ENCODE assay signal across 8 cellular contexts in genomic region chr1:224616761-224617409, GRCh38. TPM values are rescaled to one million over a fixed set of nuclear protein-coding genes. Genes with fewer than 3 reads are reported as not detected.
DNase-seq lines count a peak whose midpoint lies in the region; ATAC-seq and TF ChIP-seq lines count a peak whose summit lies in the region.

No MANE protein-coding gene starts in this region.

- H3K36me3 Mint-ChIP-seq in CD4-positive, alpha-beta T cell (ENCODE audit: low read depth): no peaks in the 10 kb centered on the region
- peaks cover 2% of the 10 kb centered on the region for H3K36me3 Mint-ChIP-seq in neural crest cell (ENCODE audit: low read depth)

- intact Hi-C loops in CD4-positive, alpha-beta T cell (cut with DNase I, micrococcal nuclease): no loop called here

- POLR2A ChIA-PET in CD4-positive, alpha-beta T cell (lab: Charles Lee): interaction anchor here (1.0 kb wide), 1 partner anchor 27 kb away, joined by 3 read pairs; no protein-coding TSS in a partner anchor

- TF ChIP-seq CTCF in CD4-positive, alpha-beta T cell (IDR thresholded peaks at IDR 0.05): no peak
- TF ChIP-seq CTCF in LNCaP clone FGC (IDR thresholded peaks at IDR 0.05; ENCODE audit: control insufficient read depth, extremely low read depth, insufficient read depth) (no peak), choroid plexus epithelial cell (conservative IDR thresholded peaks at IDR 0.05; ENCODE audit: low read depth, low read length) (no peak), neural crest cell (conservative IDR thresholded peaks at IDR 0.05) (no peak)

- CTCF ChIA-PET in CD4-positive, alpha-beta T cell (lab: Charles Lee): no interaction called here

- peaks cover 40% of the 10 kb centered on the region for H3K4me1 Mint-ChIP-seq in CD4-positive, alpha-beta T cell (ENCODE audit: low read depth)
- peaks cover 16% of the 10 kb centered on the region for H3K4me1 Mint-ChIP-seq in neural crest cell

- H3K4me3 Mint-ChIP-seq in CD4-positive, alpha-beta T cell: peak overlapping the region; percentile 70
- peak overlapping the region; percentile 84 for H3K4me3 Mint-ChIP-seq in neural crest cell

- peaks cover 6% of the 10 kb centered on the region for H3K9me3 Mint-ChIP-seq in CD4-positive, alpha-beta T cell
- peaks cover 6% of the 10 kb centered on the region for H3K9me3 Mint-ChIP-seq in neural crest cell

- no peak for DNase-seq in CD4-positive, alpha-beta T cell
- DNase-seq in LNCaP clone FGC (ENCODE audit: low read depth) (no peak), choroid plexus epithelial cell (ENCODE audit: low read depth) (no peak), neural crest cell (ENCODE audit: low read depth, low spot score) (peak; percentile 16), HuH-7 (ENCODE audit: low spot score) (no peak), kidney glomerular epithelial cell (lab: John Stamatoyannopoulos, UW) (no peak), SKM-1 (lab: John Stamatoyannopoulos, UW; ENCODE audit: unreplicated experiment) (no peak), KG1 (lab: John Stamatoyannopoulos, UW) (no peak)

- no peak overlapping the region for H3K27ac ChIP-seq in CD4-positive, alpha-beta T cell (ENCODE audit: low read depth, low read length)

- peak; percentile 41 for ATAC-seq in CD4-positive, alpha-beta T cell (ENCODE audit: poor library complexity)

- no peak overlapping the region for H3K27ac Mint-ChIP-seq in CD4-positive, alpha-beta T cell
- H3K27ac Mint-ChIP-seq in neural crest cell (ENCODE audit: unreplicated experiment): no peak overlapping the region

- no peaks in the 10 kb centered on the region for H3K9me3 ChIP-seq in CD4-positive, alpha-beta T cell (ENCODE audit: control insufficient read depth, low read length)

- H3K27me3 ChIP-seq in CD4-positive, alpha-beta T cell (ENCODE audit: control insufficient read depth, insufficient read depth, low read length): peaks cover 63% of the 10 kb centered on the region

- H3K4me3 ChIP-seq in LNCaP clone FGC (ENCODE audit: low read depth, low read length): peak overlapping the region; percentile 45
- peak overlapping the region; percentile 42 for H3K4me3 ChIP-seq in choroid plexus epithelial cell (ENCODE audit: low read depth, low read length)

- H3K27me3 Mint-ChIP-seq in CD4-positive, alpha-beta T cell: peaks cover 61% of the 10 kb centered on the region
- peaks cover 80% of the 10 kb centered on the region for H3K27me3 Mint-ChIP-seq in neural crest cell (ENCODE audit: low read depth)

RNA-seq across cellular contexts. Expression of gene CNIH3, which starts 0.8 kb away (rescaled TPM):
- total RNA-seq in CD4-positive, alpha-beta T cell: 1 to 10 TPM; 1.8 to 2.5 TPM
- 3.8 and 4.2 TPM in 2 replicates for total RNA-seq in neural crest cell
